ENCODE assay signal across 17 cellular contexts in genomic region chr1:165699577-165699976, GRCh38. TPM values are rescaled to one million over a fixed set of nuclear protein-coding genes. Genes with fewer than 3 reads are reported as not detected.
DNase-seq lines count a peak whose midpoint lies in the region; ATAC-seq and TF ChIP-seq lines count a peak whose summit lies in the region.
"Had no signal": no experiment of that assay in that cellular context is flagged by ENCODE, and none has a peak within 500 bp of the region (broad histone marks: within the 10 kb centered on the region; RNA-seq: fewer than 3 reads in every experiment).

No MANE protein-coding gene starts in this region.

- peaks cover 36% of the 10 kb centered on the region for H3K4me1 Mint-ChIP-seq in activated CD4-positive, alpha-beta T cell treated with anti-CD3 and anti-CD28 coated beads, Interleukin-2, amount 10 ng/mL, durations not matched to agents 7 days and 5 days
- peaks cover 16 to 24% (median 21%) of the 10 kb centered on the region in 3 donors for H3K4me1 Mint-ChIP-seq in IgD-negative memory B cell
- peaks cover 19% of the 10 kb centered on the region for H3K4me1 Mint-ChIP-seq in activated CD8-positive, alpha-beta T cell treated with anti-CD3 and anti-CD28 coated beads for 36 hours (ENCODE audit: low read depth)
- H3K4me1 Mint-ChIP-seq in naive thymus-derived CD8-positive, alpha-beta T cell: peaks cover 13 to 38% (median 32%) of the 10 kb centered on the region in 4 donors

- no peak for TF ChIP-seq CTCF in activated CD8-positive, alpha-beta T cell treated with anti-CD3 and anti-CD28 coated beads for 36 hours (IDR thresholded peaks at IDR 0.05)
- no peak for TF ChIP-seq CTCF in GM20000 (IDR thresholded peaks at IDR 0.05; ENCODE audit: extremely low read depth, missing control alignments)

- peak overlapping the region; percentile 49 for H3K4me3 Mint-ChIP-seq in activated CD4-positive, alpha-beta T cell treated with anti-CD3 and anti-CD28 coated beads, Interleukin-2, amount 10 ng/mL, durations not matched to agents 7 days and 5 days
- peak overlapping the region; percentile 16 to 77 (median 20) for H3K4me3 Mint-ChIP-seq in IgD-negative memory B cell
- peak overlapping the region; percentile 7 for H3K4me3 Mint-ChIP-seq in activated CD8-positive, alpha-beta T cell treated with anti-CD3 and anti-CD28 coated beads for 36 hours
- H3K4me3 Mint-ChIP-seq in naive thymus-derived CD8-positive, alpha-beta T cell: peak overlapping the region in 9 of 10 donors; percentile 22 to 98 (median 50)

- H3K27ac Mint-ChIP-seq in activated CD4-positive, alpha-beta T cell treated with anti-CD3 and anti-CD28 coated beads, Interleukin-2, amount 10 ng/mL, durations not matched to agents 7 days and 5 days: peak overlapping the region; percentile 46
- H3K27ac Mint-ChIP-seq in IgD-negative memory B cell: peak overlapping the region in 2 of 3 donors; percentile 21 to 55
- no peak overlapping the region for H3K27ac Mint-ChIP-seq in activated CD8-positive, alpha-beta T cell treated with anti-CD3 and anti-CD28 coated beads for 36 hours
- peak overlapping the region in 8 of 10 donors; percentile 36 to 98 (median 69) for H3K27ac Mint-ChIP-seq in naive thymus-derived CD8-positive, alpha-beta T cell

- POLR2A ChIA-PET in activated CD4-positive, alpha-beta T cell treated with anti-CD3 and anti-CD28 coated beads, Interleukin-2, amount 10 ng/mL, durations not matched to agents 7 days and 5 days (lab: Charles Lee): interaction anchor here (0.7 kb wide), 1 partner anchor 185 kb away, joined by 4 read pairs; no protein-coding TSS in a partner anchor
- POLR2A ChIA-PET in activated CD8-positive, alpha-beta T cell treated with anti-CD3 and anti-CD28 coated beads for 36 hours (lab: Charles Lee): interaction anchor here (2.0 kb wide), 1 partner anchor 129 kb away, joined by 6 read pairs; no protein-coding TSS in a partner anchor
- POLR2A ChIA-PET in naive thymus-derived CD8-positive, alpha-beta T cell (lab: Charles Lee): interaction anchor here (3.1 to 3.6 kb wide), 2 partner anchors 69 to 70 kb away, joined by 15 to 32 read pairs; partner anchors contain the start of genes MGST3 and TMCO1

- peaks cover 2% of the 10 kb centered on the region for H3K27me3 Mint-ChIP-seq in activated CD4-positive, alpha-beta T cell treated with anti-CD3 and anti-CD28 coated beads, Interleukin-2, amount 10 ng/mL, durations not matched to agents 7 days and 5 days
- peaks cover 2% of the 10 kb centered on the region for H3K27me3 Mint-ChIP-seq in IgD-negative memory B cell
- peaks cover 2% of the 10 kb centered on the region for H3K27me3 Mint-ChIP-seq in activated CD8-positive, alpha-beta T cell treated with anti-CD3 and anti-CD28 coated beads for 36 hours
- H3K27me3 Mint-ChIP-seq in naive thymus-derived CD8-positive, alpha-beta T cell: no peaks in the 10 kb centered on the region

- no peak for DNase-seq in activated CD4-positive, alpha-beta T cell treated with anti-CD3 and anti-CD28 coated beads, Interleukin-2, amount 10 ng/mL, durations not matched to agents 7 days and 5 days
- no peak for DNase-seq in activated CD4-positive, alpha-beta T cell treated with anti-CD3 and anti-CD28 coated beads for 4 hours
- DNase-seq in activated CD8-positive, alpha-beta T cell treated with anti-CD3 and anti-CD28 coated beads for 36 hours: no peak
- no peak for DNase-seq in naive thymus-derived CD8-positive, alpha-beta T cell
- no peak for DNase-seq in GM20000 (ENCODE audit: low spot score)
- DNase-seq in HuH-7.5 (ENCODE audit: low spot score): no peak
- DNase-seq in erythroblast (lab: John Stamatoyannopoulos, UW): no peak
- DNase-seq: 8988T; DMS153; MG63; NCI-H187; NCI-H2227 treated with DMSO at 0.1 percent for 48 hours; pancreas; SJCRH30; stimulated activated CD4-positive, alpha-beta T cell treated with anti-CD3 and anti-CD28 coated beads, Interleukin-1b, Interleukin-23, amount 100 ng/mL, for 48 hours had no signal

- no peak for ATAC-seq in activated CD8-positive, alpha-beta T cell treated with anti-CD3 and anti-CD28 coated beads for 36 hours
- ATAC-seq in naive thymus-derived CD8-positive, alpha-beta T cell: no peak
- ATAC-seq: GM12878, pancreas had no signal

- TF ChIP-seq POLR2A in erythroblast (IDR thresholded peaks at IDR 0.05; ENCODE audit: low read length): no peak

- CTCF ChIA-PET in activated CD4-positive, alpha-beta T cell treated with anti-CD3 and anti-CD28 coated beads, Interleukin-2, amount 10 ng/mL, durations not matched to agents 7 days and 5 days (lab: Charles Lee): interaction anchor here (1.4 kb wide), 1 partner anchor 41 kb away, joined by 3 read pairs; no protein-coding TSS in a partner anchor
- CTCF ChIA-PET in activated CD8-positive, alpha-beta T cell treated with anti-CD3 and anti-CD28 coated beads for 36 hours (lab: Charles Lee): interaction anchor here (0.9 to 2.4 kb wide), 2 partner anchors 100 to 107 kb away, joined by 3 to 8 read pairs; no protein-coding TSS in a partner anchor

- peaks cover 16% of the 10 kb centered on the region for H3K36me3 Mint-ChIP-seq in activated CD4-positive, alpha-beta T cell treated with anti-CD3 and anti-CD28 coated beads, Interleukin-2, amount 10 ng/mL, durations not matched to agents 7 days and 5 days (ENCODE audit: low read depth)
- H3K36me3 Mint-ChIP-seq in IgD-negative memory B cell: peaks cover 1% of the 10 kb centered on the region
- peaks cover 5% of the 10 kb centered on the region for H3K36me3 Mint-ChIP-seq in activated CD8-positive, alpha-beta T cell treated with anti-CD3 and anti-CD28 coated beads for 36 hours (ENCODE audit: low read depth)
- H3K36me3 Mint-ChIP-seq in naive thymus-derived CD8-positive, alpha-beta T cell: peaks cover 3 to 9% (median 4%) of the 10 kb centered on the region in 3 donors

- intact Hi-C loops in activated CD8-positive, alpha-beta T cell treated with anti-CD3 and anti-CD28 coated beads for 36 hours (cut with micrococcal nuclease): loop anchor here (2.0 kb wide), 1 partner anchor 69 kb away; the partner anchor contains the start of gene MGST3

- no peaks in the 10 kb centered on the region for H3K9me3 Mint-ChIP-seq in activated CD4-positive, alpha-beta T cell treated with anti-CD3 and anti-CD28 coated beads, Interleukin-2, amount 10 ng/mL, durations not matched to agents 7 days and 5 days
- H3K9me3 Mint-ChIP-seq in IgD-negative memory B cell: no peaks in the 10 kb centered on the region
- H3K9me3 Mint-ChIP-seq in activated CD8-positive, alpha-beta T cell treated with anti-CD3 and anti-CD28 coated beads for 36 hours: no peaks in the 10 kb centered on the region
- no peaks in the 10 kb centered on the region for H3K9me3 Mint-ChIP-seq in naive thymus-derived CD8-positive, alpha-beta T cell

RNA-seq across cellular contexts. Expression of gene ALDH9A1, which starts 1.2 kb away (rescaled TPM):
- 10 to 100 TPM; 43.4 to 45.3 TPM for total RNA-seq in activated CD4-positive, alpha-beta T cell treated with anti-CD3 and anti-CD28 coated beads, Interleukin-2, amount 10 ng/mL, durations not matched to agents 7 days and 5 days
- 92.4 TPM for polyA plus RNA-seq in IgD-negative memory B cell
- 10 to 100 TPM; 25.6 to 28.2 TPM for total RNA-seq in activated CD8-positive, alpha-beta T cell treated with anti-CD3 and anti-CD28 coated beads for 36 hours
- total RNA-seq in naive thymus-derived CD8-positive, alpha-beta T cell: 10 to 100 TPM; 35.9 to 40.8 TPM
- 10 to 100 TPM; 67.7 to 90.3 (median 79.4) TPM for polyA plus RNA-seq in naive thymus-derived CD8-positive, alpha-beta T cell
